7 cellular contexts compared by ENCODE assay signal in the genomic region with DNA sequence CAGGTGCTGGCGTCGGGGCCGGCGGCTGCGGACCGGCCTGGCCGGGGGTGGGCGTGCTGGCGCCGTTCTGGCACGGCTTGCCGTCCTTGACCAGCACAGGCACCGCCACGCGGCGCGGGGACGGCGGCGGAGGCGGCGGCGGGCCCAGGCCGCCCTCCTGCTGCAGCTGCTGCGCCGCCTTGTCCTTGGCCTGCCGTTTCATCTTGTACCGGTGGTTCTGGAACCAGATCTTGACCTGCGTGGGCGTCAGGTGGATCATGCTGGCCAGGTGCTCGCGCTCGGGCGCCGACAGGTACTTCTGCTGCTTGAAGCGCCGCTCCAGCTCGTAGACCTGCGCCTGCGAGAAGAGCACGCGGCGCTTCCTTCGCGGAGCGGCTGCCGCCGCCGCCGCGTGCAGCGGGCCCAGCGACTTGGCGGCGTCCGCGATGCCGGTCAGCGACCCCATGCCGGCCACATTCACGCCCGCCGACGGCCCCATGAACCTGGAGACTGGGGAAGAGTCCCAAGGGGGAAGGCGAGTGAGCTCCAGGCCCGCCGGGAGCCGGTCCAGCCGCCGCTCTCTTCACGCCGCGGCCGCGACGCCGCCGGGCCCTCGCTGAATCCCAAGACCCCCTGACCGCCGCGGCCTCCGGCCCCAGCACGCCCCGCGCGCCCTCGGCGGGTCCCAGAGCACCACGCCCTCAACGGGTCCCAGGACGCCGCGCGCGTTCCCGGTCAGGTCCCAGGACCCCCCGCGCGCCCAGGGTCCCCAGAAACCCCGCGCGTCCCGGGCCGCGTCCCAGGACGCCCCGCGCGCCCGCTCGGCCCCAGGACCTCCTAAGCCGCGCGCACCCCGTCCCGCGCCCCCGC. TPM values are rescaled to one million over a fixed set of nuclear protein-coding genes. Genes with fewer than 3 reads are reported as not detected.
DNase-seq lines count a peak whose midpoint lies in the region; ATAC-seq and TF ChIP-seq lines count a peak whose summit lies in the region.

No MANE protein-coding gene starts in this region.

- WGBS in GM23248 (ENCODE audit: low coverage in 1 of 2, low lambda C conversion rate in 2 of 2, missing lambda C conversion rate in 2 of 2), 2 experiments, result 14 to 24% methylated on average over 45 to 53 of the region's 119 CpGs

- H3K9ac ChIP-seq in GM23248, result no peak overlapping the region
- H3K9ac ChIP-seq in rectal smooth muscle tissue (ENCODE audit: low read length), result no peak overlapping the region

- no peaks in the 10 kb centered on the region for H3K9me3 ChIP-seq in GM23248 (ENCODE audit: low read depth)
- H3K9me3 ChIP-seq in Peyer's patch, result no peaks in the 10 kb centered on the region

- H3K27me3 ChIP-seq in GM23248 (replicated peaks; ENCODE audit: insufficient read depth) (peaks cover 82% of the 10 kb centered on the region), Peyer's patch (peaks cover 0 to 67% of the 10 kb centered on the region in 2 donors), rectal smooth muscle tissue (ENCODE audit: control insufficient read depth, insufficient read depth, low read length) (peaks cover 35% of the 10 kb centered on the region)

- peaks cover 11% of the 10 kb centered on the region for H3K36me3 Mint-ChIP-seq in effector memory CD8-positive, alpha-beta T cell (ENCODE audit: insufficient read depth)

- H4K20me1 ChIP-seq in GM23248 (ENCODE audit: insufficient read depth), result no peaks in the 10 kb centered on the region

- peaks cover 10% of the 10 kb centered on the region in 2 donors for H3K4me1 Mint-ChIP-seq in effector memory CD8-positive, alpha-beta T cell (ENCODE audit: low read depth in 2 of 2)

- no peaks in the 10 kb centered on the region for H3K9me2 ChIP-seq in GM23248 (ENCODE audit: insufficient read depth)

- H3K9me3 Mint-ChIP-seq in effector memory CD8-positive, alpha-beta T cell, result no peaks in the 10 kb centered on the region

- TF ChIP-seq CTCF in Peyer's patch (IDR thresholded peaks at IDR 0.05) (no peak), GM13976 (IDR thresholded peaks at IDR 0.05; ENCODE audit: borderline replicate concordance, control extremely low read depth, extremely low read depth, insufficient read depth, missing control alignments) (no peak)

- H2AFZ ChIP-seq in GM23248, result no peak overlapping the region

- DNase-seq in GM23248 (no peak), Peyer's patch (peak in 1 of 3 donors; percentile 49), GM13976 (ENCODE audit: low spot score) (no peak), hypothalamus (lab: John Stamatoyannopoulos, UW) (no peak)
- no peak for DNase-seq in effector memory CD8-positive, alpha-beta T cell

- peak overlapping the region in 1 of 2 donors; percentile 37 for H3K4me3 Mint-ChIP-seq in effector memory CD8-positive, alpha-beta T cell

- H3K36me3 ChIP-seq in GM23248 (ENCODE audit: low read depth) (no peaks in the 10 kb centered on the region), Peyer's patch (no peaks in the 10 kb centered on the region), rectal smooth muscle tissue (ENCODE audit: control insufficient read depth, insufficient read depth, low read length) (no peaks in the 10 kb centered on the region)

- H3K27ac ChIP-seq in GM23248 (no peak overlapping the region), Peyer's patch (no peak overlapping the region), rectal smooth muscle tissue (ENCODE audit: low read depth, low read length) (no peak overlapping the region)

- no peak for TF ChIP-seq POLR2A in Peyer's patch (IDR thresholded peaks at IDR 0.05)

- no peaks in the 10 kb centered on the region for H3K79me2 ChIP-seq in GM23248 (ENCODE audit: insufficient read depth)

- H3F3A ChIP-seq in GM23248 (ENCODE audit: insufficient read depth), result peaks cover 13% of the 10 kb centered on the region; the same call in 1 of the 2 replicates

- no peak overlapping the region for H3K4me3 ChIP-seq in GM23248
- H3K4me3 ChIP-seq in Peyer's patch, result peak overlapping the region in 3 of 4 donors; percentile 12 to 36 (median 33)
- H3K4me3 ChIP-seq in rectal smooth muscle tissue (ENCODE audit: low read length), result peak overlapping the region; percentile 4

- H3K4me1 ChIP-seq in GM23248 (ENCODE audit: insufficient read depth) (no peaks in the 10 kb centered on the region), Peyer's patch (peaks cover 0 to 29% (median 9%) of the 10 kb centered on the region in 4 donors), rectal smooth muscle tissue (ENCODE audit: control insufficient read depth, insufficient read depth, low read length) (no peaks in the 10 kb centered on the region)

- in situ Hi-C loops in GM23248 (cut with MboI), result no loop called here
- in situ Hi-C loops in GM13976 (cut with MboI; ENCODE audit: low sequenced_read_pairs, unreplicated experiment), result no loop called here

- H3K27ac Mint-ChIP-seq in effector memory CD8-positive, alpha-beta T cell, result no peak overlapping the region

- peaks cover 66 to 72% of the 10 kb centered on the region in 2 donors for H3K27me3 Mint-ChIP-seq in effector memory CD8-positive, alpha-beta T cell

- ATAC-seq in effector memory CD8-positive, alpha-beta T cell (replicated peaks), result peak; percentile 28
- ATAC-seq in GM18907 (IDR thresholded peaks at IDR 0.05; ENCODE audit: unreplicated experiment), result no peak

- H3K4me2 ChIP-seq in GM23248 (ENCODE audit: unreplicated experiment), result peak overlapping the region; percentile 5

RNA-seq across cellular contexts. Expression of gene NKX2-4, which starts 1.1 kb away (rescaled TPM):
- not detected in 2 replicates for total RNA-seq in GM23248 (2014; rRNA removed; shearing (Covaris generic))
- polyA plus RNA-seq in GM23248 (2016; fragmentation: Nextera tagmentation; extraction: Ambion mirVana), result not detected in 2 replicates
- total RNA-seq in Peyer's patch, result not detected
